Comparison of ENCODE assay signal across 18 cellular contexts in genomic region chr1:225408249-225408648, GRCh38.
"Had no signal": no experiment of that assay in that cellular context is flagged by ENCODE, and none has a peak within 500 bp of the region (broad histone marks: within the 10 kb centered on the region; RNA-seq: fewer than 3 reads in every experiment).

No MANE protein-coding gene starts in this region.

- H3K9me3 Mint-ChIP-seq: nephron; T-helper 2 cell treated with Interferon-gamma antibody and Interleukin-4, amounts not matched to agents 5 μg/mL and 100 μg/mL, for 36 hours had no signal

- DNase-seq: activated gamma-delta T cell treated with Interleukin-2 at 50 U/mL for 16 hours; activated T-cell treated with anti-CD3 and anti-CD28 coated beads for 4 hours; colonic mucosa; effector CD4-positive, alpha-beta T cell; gastrocnemius medialis; heart right ventricle; islet precursor cell; psoas muscle; SJCRH30; stimulated activated CD4-positive, alpha-beta T cell treated with anti-CD3 and anti-CD28 coated beads, Interleukin-12 subunit alpha, Interleukin-12 subunit beta, amount 100 ng/mL, for 4 hours; stimulated activated naive CD8-positive, alpha-beta T cell treated with anti-CD3 and anti-CD28 coated beads, Interleukin-15, Interleukin-2, amounts not matched to agents 100 U/mL and 50 U/mL, for 24 hours; SW 1271 had no signal

- H3K27ac ChIP-seq: colonic mucosa, epithelial cell of prostate, gastrocnemius medialis, heart right ventricle, psoas muscle, SJCRH30, thoracic aorta had no signal

- H3K27me3 ChIP-seq: colonic mucosa, gastrocnemius medialis, heart right ventricle, SJCRH30 had no signal

- H3K4me1 ChIP-seq: colonic mucosa, gastrocnemius medialis, heart right ventricle, psoas muscle, SJCRH30 had no signal

- H3K27ac Mint-ChIP-seq: T-helper 2 cell treated with Interferon-gamma antibody and Interleukin-4, amounts not matched to agents 5 μg/mL and 100 μg/mL, for 36 hours had no signal

- ATAC-seq: activated CD4-positive, CD25-positive, alpha-beta regulatory T cell treated with anti-CD3 and anti-CD28 coated beads, Interleukin-2, amount 50 U/mL, for 24 hours; gastrocnemius medialis; heart right ventricle; psoas muscle; sciatic nerve; stimulated activated naive CD8-positive, alpha-beta T cell treated with anti-CD3 and anti-CD28 coated beads, Interleukin-15, Interleukin-2, amounts not matched to agents 100 U/mL and 50 U/mL, for 24 hours had no signal

- H3K4me3 Mint-ChIP-seq: nephron; T-helper 2 cell treated with Interferon-gamma antibody and Interleukin-4, amounts not matched to agents 5 μg/mL and 100 μg/mL, for 36 hours had no signal

- H3K4me3 ChIP-seq: colonic mucosa, gastrocnemius medialis, heart right ventricle, psoas muscle, SJCRH30, thoracic aorta had no signal

- H3K9me3 ChIP-seq: colonic mucosa, gastrocnemius medialis, heart right ventricle, psoas muscle, SJCRH30, thoracic aorta had no signal
